Comparison of ENCODE assay signal across 21 cellular contexts in the genomic region with DNA sequence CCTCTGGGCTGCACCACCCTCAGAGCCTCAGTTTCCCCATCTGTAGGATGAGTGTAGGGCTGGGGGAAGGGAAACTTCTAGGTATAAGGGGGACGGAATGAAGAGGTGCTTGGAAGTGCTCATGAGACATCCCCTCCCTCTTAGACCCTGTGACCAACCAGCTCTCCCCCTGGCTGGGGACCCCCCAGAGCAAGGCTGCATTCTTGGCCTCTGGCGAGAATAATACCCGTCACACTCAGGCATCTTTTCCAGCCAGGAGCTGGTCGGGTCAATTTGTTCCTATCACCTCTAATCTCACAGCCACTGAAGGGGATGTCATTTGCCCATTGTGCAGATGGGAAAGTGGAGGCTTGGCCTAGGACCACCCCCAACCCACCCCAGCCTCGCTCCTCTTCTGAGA.
"Had no signal": no experiment of that assay in that cellular context is flagged by ENCODE, and none has a peak within 500 bp of the region (broad histone marks: within the 10 kb centered on the region; RNA-seq: fewer than 3 reads in every experiment).

No MANE protein-coding gene starts in this region.

- H3K79me2 ChIP-seq: hepatocyte had no signal

- H3K4me2 ChIP-seq: hepatocyte, neural progenitor cell had no signal

- DNase-seq: activated B cell treated with CpG ODN at 0.5 μM for 24 hours; activated CD4-positive, alpha-beta T cell treated with anti-CD3 and anti-CD28 coated beads for 36 hours; activated CD8-positive, alpha-beta T cell treated with anti-CD3 and anti-CD28 coated beads for 36 hours; activated naive CD4-positive, alpha-beta T cell; activated T-cell treated with anti-CD3 and anti-CD28 coated beads, Interleukin-2, amount 50 U/mL, for 4 hours; effector memory CD8-positive, alpha-beta T cell; glutamatergic neuron; retina; spleen; stimulated activated CD4-positive, alpha-beta T cell treated with anti-CD3 and anti-CD28 coated beads, Interleukin-4, amount 100 ng/mL, for 1 hour; stimulated activated naive CD8-positive, alpha-beta T cell treated with anti-CD3 and anti-CD28 coated beads, Interleukin-15, Interleukin-2, amounts not matched to agents 100 U/mL and 50 U/mL, for 24 hours had no signal

- H3K36me3 ChIP-seq: adrenal gland, ascending aorta, neural progenitor cell, spleen had no signal

- ATAC-seq: activated CD4-positive, alpha-beta T cell treated with anti-CD3 and anti-CD28 coated beads for 36 hours; activated CD8-positive, alpha-beta T cell treated with anti-CD3 and anti-CD28 coated beads for 36 hours; activated T-cell treated with anti-CD3 and anti-CD28 coated beads, Interleukin-2, amount 50 U/mL, for 4 hours; effector memory CD8-positive, alpha-beta T cell; esophagus mucosa; naive thymus-derived CD4-positive, alpha-beta T cell; stimulated activated naive CD8-positive, alpha-beta T cell treated with anti-CD3 and anti-CD28 coated beads, Interleukin-15, Interleukin-2, amounts not matched to agents 100 U/mL and 50 U/mL, for 24 hours had no signal

- FAIRE-seq: colon, endothelial cell of umbilical vein, frontal cortex had no signal

- H3K27me3 ChIP-seq: adrenal gland, ascending aorta, hepatocyte, neural progenitor cell had no signal

- H3K4me3 ChIP-seq: adrenal gland, ascending aorta, dorsolateral prefrontal cortex, hepatocyte, neural progenitor cell, spleen had no signal

- H3K9ac ChIP-seq: neural progenitor cell had no signal

- H3K4me1 ChIP-seq: adrenal gland, ascending aorta, spleen had no signal

- H3K27ac ChIP-seq: adrenal gland, ascending aorta, dorsolateral prefrontal cortex, hepatocyte, neural progenitor cell, spleen had no signal

- H3K9me3 ChIP-seq: adrenal gland, ascending aorta, spleen had no signal

- H2AFZ ChIP-seq: hepatocyte, neural progenitor cell had no signal
